Comparison of ENCODE assay signal across 27 cellular contexts in genomic region chr10:31694929-31695837, GRCh38.
DNase-seq lines count a peak whose midpoint lies in the region; TF ChIP-seq lines count a peak whose summit lies in the region.
"Had no signal": no experiment of that assay in that cellular context is flagged by ENCODE, and none has a peak within 500 bp of the region (broad histone marks: within the 10 kb centered on the region; RNA-seq: fewer than 3 reads in every experiment).

No MANE protein-coding gene starts in this region.

- H3K9me3 Mint-ChIP-seq in endothelial cell (ENCODE audit: unreplicated experiment) (peaks cover under 1% of the 10 kb centered on the region), glutamatergic neuron (ENCODE audit: unreplicated experiment) (peaks cover 3% of the 10 kb centered on the region), mesothelial cell of epicardium (peaks cover 6% of the 10 kb centered on the region)
- H3K9me3 Mint-ChIP-seq: activated CD4-positive, alpha-beta T cell treated with anti-CD3 and anti-CD28 coated beads, Interleukin-2, amount 10 ng/mL, durations not matched to agents 7 days and 5 days had no signal

- H3K27me3 Mint-ChIP-seq in endothelial cell (ENCODE audit: unreplicated experiment), result peaks cover 10% of the 10 kb centered on the region
- no peaks in the 10 kb centered on the region for H3K27me3 Mint-ChIP-seq in glutamatergic neuron (ENCODE audit: unreplicated experiment)
- H3K27me3 Mint-ChIP-seq in mesothelial cell of epicardium (ENCODE audit: low read depth), result no peaks in the 10 kb centered on the region
- H3K27me3 Mint-ChIP-seq: activated CD4-positive, alpha-beta T cell treated with anti-CD3 and anti-CD28 coated beads, Interleukin-2, amount 10 ng/mL, durations not matched to agents 7 days and 5 days; stimulated activated naive CD8-positive, alpha-beta T cell treated with anti-CD3 and anti-CD28 coated beads, Interleukin-15, amount 100 ng/mL, for 72 hours had no signal

- H3K9me3 ChIP-seq in BE2C (no peaks in the 10 kb centered on the region), HUES48 (ENCODE audit: control insufficient read depth, insufficient read depth, low read length) (no peaks in the 10 kb centered on the region; the same call in 1 of the 2 replicates)
- H3K9me3 ChIP-seq: adrenal gland, body of pancreas had no signal

- H3K27me3 ChIP-seq in BE2C (no peaks in the 10 kb centered on the region), HUES48 (ENCODE audit: control insufficient read depth, insufficient read depth, low read length) (no peaks in the 10 kb centered on the region), rectal smooth muscle tissue (ENCODE audit: control insufficient read depth, insufficient read depth, low read length) (no peaks in the 10 kb centered on the region)
- H3K27me3 ChIP-seq: adrenal gland, body of pancreas, foreskin keratinocyte, tibial nerve had no signal

- H3K4me3 ChIP-seq in BE2C (ENCODE audit: low read depth, low read length) (no peak overlapping the region), HUES48 (ENCODE audit: low read depth, low read length) (no peak overlapping the region), rectal smooth muscle tissue (ENCODE audit: low read length) (no peak overlapping the region)
- H3K4me3 ChIP-seq: adrenal gland, body of pancreas, tibial nerve had no signal

- DNase-seq in BE2C (peak; percentile 19), endothelial cell (ENCODE audit: low spot score) (no peak), glutamatergic neuron (no peak), mesothelial cell of epicardium (ENCODE audit: low spot score in 2 of 2, unreplicated experiment in 2 of 2) (no peak), ACHN (no peak)
- DNase-seq: activated CD4-positive, alpha-beta T cell treated with anti-CD3 and anti-CD28 coated beads, Interleukin-2, amount 10 ng/mL, durations not matched to agents 7 days and 5 days; activated naive CD4-positive, alpha-beta T cell; activated T-cell treated with anti-CD3 and anti-CD28 coated beads, Interleukin-2, amount 50 U/mL, for 48 hours; adrenal gland; body of pancreas; EL; foreskin keratinocyte; GOT3; mesendoderm; NCI-H1694 treated with DMSO at 0.1 percent for 48 hours; NCI-H2171 treated with DMSO at 0.1 percent for 48 hours; nucleus accumbens; PC-3; SHP77 treated with DMSO at 0.1 percent for 48 hours; small intestine; stimulated activated naive CD8-positive, alpha-beta T cell treated with anti-CD3 and anti-CD28 coated beads, Interleukin-15, amount 100 ng/mL, for 72 hours; WERI-Rb-1 had no signal

- H3K4me3 Mint-ChIP-seq in endothelial cell (ENCODE audit: unreplicated experiment), result no peak overlapping the region
- no peak overlapping the region for H3K4me3 Mint-ChIP-seq in glutamatergic neuron (ENCODE audit: unreplicated experiment)
- H3K4me3 Mint-ChIP-seq in mesothelial cell of epicardium, result no peak overlapping the region
- H3K4me3 Mint-ChIP-seq: activated CD4-positive, alpha-beta T cell treated with anti-CD3 and anti-CD28 coated beads, Interleukin-2, amount 10 ng/mL, durations not matched to agents 7 days and 5 days; stimulated activated naive CD8-positive, alpha-beta T cell treated with anti-CD3 and anti-CD28 coated beads, Interleukin-15, amount 100 ng/mL, for 72 hours had no signal

- H3K27ac ChIP-seq in HUES48 (ENCODE audit: low read depth, low read length) (peak overlapping the region; percentile 8), rectal smooth muscle tissue (ENCODE audit: low read depth, low read length) (peak overlapping the region; percentile 19)
- H3K27ac ChIP-seq: body of pancreas, C4-2B, foreskin keratinocyte, HL-60, WERI-Rb-1 had no signal

- TF ChIP-seq CTCF in BE2C (IDR thresholded peaks at IDR 0.05; ENCODE audit: low read depth, low read length) (no peak), endothelial cell (IDR thresholded peaks at IDR 0.05; ENCODE audit: unreplicated experiment) (no peak), glutamatergic neuron (IDR thresholded peaks at IDR 0.05; ENCODE audit: partially characterized antibody, unreplicated experiment) (no peak), mesothelial cell of epicardium (IDR thresholded peaks at IDR 0.05; ENCODE audit: unreplicated experiment) (no peak)

- peaks cover 51% of the 10 kb centered on the region for H3K4me1 Mint-ChIP-seq in endothelial cell (ENCODE audit: unreplicated experiment)
- H3K4me1 Mint-ChIP-seq in glutamatergic neuron (ENCODE audit: low read depth, unreplicated experiment), result peaks cover 22% of the 10 kb centered on the region
- H3K4me1 Mint-ChIP-seq in mesothelial cell of epicardium, result peaks cover 15% of the 10 kb centered on the region
- H3K4me1 Mint-ChIP-seq: activated CD4-positive, alpha-beta T cell treated with anti-CD3 and anti-CD28 coated beads, Interleukin-2, amount 10 ng/mL, durations not matched to agents 7 days and 5 days had no signal

- H3K27ac Mint-ChIP-seq in endothelial cell (ENCODE audit: unreplicated experiment), result peak overlapping the region; percentile 13
- H3K27ac Mint-ChIP-seq in glutamatergic neuron (ENCODE audit: unreplicated experiment), result no peak overlapping the region
- no peak overlapping the region for H3K27ac Mint-ChIP-seq in mesothelial cell of epicardium
- H3K27ac Mint-ChIP-seq: activated CD4-positive, alpha-beta T cell treated with anti-CD3 and anti-CD28 coated beads, Interleukin-2, amount 10 ng/mL, durations not matched to agents 7 days and 5 days; stimulated activated naive CD8-positive, alpha-beta T cell treated with anti-CD3 and anti-CD28 coated beads, Interleukin-15, amount 100 ng/mL, for 72 hours had no signal

- H3K4me1 ChIP-seq in BE2C (no peaks in the 10 kb centered on the region), HUES48 (ENCODE audit: control insufficient read depth, insufficient read depth, low read length) (peaks cover 26% of the 10 kb centered on the region), rectal smooth muscle tissue (ENCODE audit: control insufficient read depth, insufficient read depth, low read length) (peaks cover 23% of the 10 kb centered on the region)
- H3K4me1 ChIP-seq: body of pancreas, foreskin keratinocyte had no signal

- H3K9ac ChIP-seq in HUES48 (ENCODE audit: low read depth, low read length) (no peak overlapping the region), rectal smooth muscle tissue (ENCODE audit: low read length) (no peak overlapping the region)

- in situ Hi-C loops in ACHN (cut with HindIII; ENCODE audit: low pct_ligation_motif_present, low pct_unique_long_range_greater_than_20kb, low sequenced_read_pairs), result no loop called here

- H3K36me3 Mint-ChIP-seq in endothelial cell (ENCODE audit: low read depth, unreplicated experiment) (peaks cover 8% of the 10 kb centered on the region), glutamatergic neuron (ENCODE audit: unreplicated experiment) (peaks cover 11% of the 10 kb centered on the region), mesothelial cell of epicardium (no peaks in the 10 kb centered on the region)

- no peaks in the 10 kb centered on the region for H3K36me3 ChIP-seq in BE2C
- H3K36me3 ChIP-seq in HUES48 (ENCODE audit: control insufficient read depth, insufficient read depth, low read length), result no peaks in the 10 kb centered on the region
- H3K36me3 ChIP-seq in rectal smooth muscle tissue (ENCODE audit: control insufficient read depth, insufficient read depth, low read length), result no peaks in the 10 kb centered on the region
- H3K36me3 ChIP-seq: adrenal gland, tibial nerve, WERI-Rb-1 had no signal
